ENCODE assay signal across 8 cellular contexts in genomic region chr22:38398181-38398608, GRCh38. TPM values are rescaled to one million over a fixed set of nuclear protein-coding genes. Genes with fewer than 3 reads are reported as not detected.
DNase-seq lines count a peak whose midpoint lies in the region; ATAC-seq and TF ChIP-seq lines count a peak whose summit lies in the region.
"Not testable (repeated sequence)": the region's sequence is repeated elsewhere in the genome, so short reads cannot be mapped to it uniquely, and the experiment has no call there.

No MANE protein-coding gene starts in this region.

- H4K20me1 ChIP-seq in fibroblast of lung (ENCODE audit: control insufficient read depth, extremely low read depth, insufficient read depth, low read length): not testable (repeated sequence)

- no CpG with 5 or more reads among the region's 48 CpGs for WGBS in mesendoderm (ENCODE audit: extremely low coverage, insufficient coverage, low lambda C conversion rate)

- not testable (repeated sequence) for H3K36me3 Mint-ChIP-seq in activated naive CD4-positive, alpha-beta T cell treated with anti-CD3 and anti-CD28 coated beads, Interleukin-2, amount 10 ng/mL, durations not matched to agents 7 days and 5 days

- ATAC-seq in GM21529 (IDR thresholded peaks at IDR 0.05; ENCODE audit: unreplicated experiment) (peak; percentile 30), RWPE2 (ENCODE audit: low read depth) (peak; percentile 71)

- H2BK120ac ChIP-seq in mesendoderm (ENCODE audit: low read depth, low read length): peak overlapping the region; percentile 95

- H3K4me2 ChIP-seq in fibroblast of lung (ENCODE audit: extremely low read depth, insufficient read depth, low read length); mesendoderm (ENCODE audit: low read length): not testable (repeated sequence)

- H3K9ac ChIP-seq in fibroblast of lung (ENCODE audit: insufficient read depth, low read length) (peak overlapping the region; percentile 53), mesendoderm (ENCODE audit: low read length) (peak overlapping the region; percentile 82)

- H3K4me1 Mint-ChIP-seq in activated naive CD4-positive, alpha-beta T cell treated with anti-CD3 and anti-CD28 coated beads, Interleukin-2, amount 10 ng/mL, durations not matched to agents 7 days and 5 days: peaks cover 46% of the 10 kb centered on the region

- H3K4me1 ChIP-seq in RWPE2 (ENCODE audit: insufficient read depth, poor library complexity, severe bottlenecking): peaks cover 17% of the 10 kb centered on the region
- H3K4me1 ChIP-seq in fibroblast of lung (ENCODE audit: control insufficient read depth, extremely low read depth, insufficient read depth, low read length); mesendoderm (ENCODE audit: control insufficient read depth, low read depth, low read length): not testable (repeated sequence)

- peaks cover 39% of the 10 kb centered on the region for H3K27me3 Mint-ChIP-seq in activated naive CD4-positive, alpha-beta T cell treated with anti-CD3 and anti-CD28 coated beads, Interleukin-2, amount 10 ng/mL, durations not matched to agents 7 days and 5 days

- H3K4ac ChIP-seq in mesendoderm (ENCODE audit: low read depth, low read length): peak overlapping the region; percentile 98

- peak overlapping the region; percentile 64 for H3K27ac ChIP-seq in RWPE2 (ENCODE audit: poor library complexity, severe bottlenecking)
- H3K27ac ChIP-seq in fibroblast of lung (ENCODE audit: insufficient read depth, low read length): not testable (repeated sequence)
- H3K27ac ChIP-seq in mesendoderm (ENCODE audit: low read depth, low read length): peak overlapping the region; percentile 97

- H3K23ac ChIP-seq in mesendoderm (ENCODE audit: low read length): not testable (repeated sequence)

- not testable (repeated sequence) for H2BK15ac ChIP-seq in mesendoderm (replicated peaks; ENCODE audit: low read depth)

- H2AK5ac ChIP-seq in mesendoderm (ENCODE audit: low read length): not testable (repeated sequence)

- H3K9me3 ChIP-seq in RWPE2 (ENCODE audit: severe bottlenecking); fibroblast of lung (ENCODE audit: control insufficient read depth, insufficient read depth, low read depth, low read length): not testable (repeated sequence)

- peak overlapping the region; percentile 82 for H3K4me3 ChIP-seq in RWPE2 (ENCODE audit: severe bottlenecking)
- peak overlapping the region; percentile 38 to 75 (median 74) for H3K4me3 ChIP-seq in fibroblast of lung (replicated peaks in 1 of 4; ENCODE audit: control extremely low read depth in 1 of 4, insufficient read depth in 1 of 4, low read depth in 3 of 4, low read length in 4 of 4)
- peak overlapping the region; percentile 55 for H3K4me3 ChIP-seq in mesendoderm (ENCODE audit: low read length)

- peak overlapping the region; percentile 100 for H3K18ac ChIP-seq in mesendoderm (ENCODE audit: low read length)

- H3K4me3 Mint-ChIP-seq in activated naive CD4-positive, alpha-beta T cell treated with anti-CD3 and anti-CD28 coated beads, Interleukin-2, amount 10 ng/mL, durations not matched to agents 7 days and 5 days: peak overlapping the region; percentile 83

- H3K9me3 Mint-ChIP-seq in activated naive CD4-positive, alpha-beta T cell treated with anti-CD3 and anti-CD28 coated beads, Interleukin-2, amount 10 ng/mL, durations not matched to agents 7 days and 5 days: not testable (repeated sequence)

- peak overlapping the region; percentile 95 for H4K8ac ChIP-seq in mesendoderm (ENCODE audit: low read depth, low read length)

- not testable (repeated sequence) for H3K79me2 ChIP-seq in fibroblast of lung (ENCODE audit: control insufficient read depth, insufficient read depth, low read length)
- H3K79me2 ChIP-seq in mesendoderm (ENCODE audit: control insufficient read depth, insufficient read depth, low read length): peaks cover 17% of the 10 kb centered on the region

- H4K5ac ChIP-seq in mesendoderm (ENCODE audit: low read length): not testable (repeated sequence)

- H3K27me3 ChIP-seq in RWPE2 (ENCODE audit: insufficient read depth, poor library complexity, severe bottlenecking); fibroblast of lung (ENCODE audit: control insufficient read depth, insufficient read depth, low read length); mesendoderm (ENCODE audit: insufficient read depth, low read length, poor library complexity): not testable (repeated sequence)

- DNase-seq in COLO668 (lab: John Stamatoyannopoulos, UW; ENCODE audit: unreplicated experiment): peak; percentile 73
- DNase-seq in HuH-7 (ENCODE audit: low spot score): peak; percentile 69
- not testable (repeated sequence) for DNase-seq in RWPE2 (ENCODE audit: low spot score)
- DNase-seq in activated naive CD4-positive, alpha-beta T cell treated with anti-CD3 and anti-CD28 coated beads, Interleukin-2, amount 10 ng/mL, durations not matched to agents 7 days and 5 days: peak; percentile 72
- DNase-seq in fibroblast of lung (ENCODE audit: low read depth in 2 of 2): peak; percentile 25 to 30
- DNase-seq in mesendoderm: peak; percentile 79
- DNase-seq in stimulated activated CD4-positive, alpha-beta T cell treated with anti-CD3 and anti-CD28 coated beads, TNF-alpha, amount 100 ng/mL, for 4 hours (ENCODE audit: low read depth in 3 of 3): peak in 2 of 3 experiments; percentile 21

- not testable (repeated sequence) for H3K79me1 ChIP-seq in mesendoderm (ENCODE audit: low read length)

- TF ChIP-seq CTCF in RWPE2 (IDR thresholded peaks at IDR 0.05; ENCODE audit: poor library complexity, severe bottlenecking); fibroblast of lung (conservative IDR thresholded peaks at IDR 0.05 in 1 of 2, IDR thresholded peaks at IDR 0.05 in 1 of 2; ENCODE audit: low read depth in 1 of 2, low read length in 2 of 2): not testable (repeated sequence)

- peak overlapping the region; percentile 82 for H3K56ac ChIP-seq in mesendoderm (ENCODE audit: low read length)

- not testable (repeated sequence) for H2BK5ac ChIP-seq in mesendoderm (ENCODE audit: low read length)

- not testable (repeated sequence) for H2AFZ ChIP-seq in fibroblast of lung (ENCODE audit: low read length)

- peak overlapping the region; percentile 58 for H3K27ac Mint-ChIP-seq in activated naive CD4-positive, alpha-beta T cell treated with anti-CD3 and anti-CD28 coated beads, Interleukin-2, amount 10 ng/mL, durations not matched to agents 7 days and 5 days

- CTCF ChIA-PET in activated naive CD4-positive, alpha-beta T cell treated with anti-CD3 and anti-CD28 coated beads, Interleukin-2, amount 10 ng/mL, durations not matched to agents 7 days and 5 days (lab: Charles Lee): interaction anchor here (0.6 kb wide), 1 partner anchor 284 kb away, joined by 3 read pairs; the partner anchor contains the start of gene TOMM22

- not testable (repeated sequence) for H3K36me3 ChIP-seq in RWPE2 (ENCODE audit: low read depth); fibroblast of lung (ENCODE audit: control insufficient read depth, insufficient read depth, low read length); mesendoderm (ENCODE audit: control insufficient read depth, insufficient read depth, low read length)

RNA-seq across cellular contexts. Expression of gene KCNJ4, which starts 56.8 kb away (rescaled TPM):
- not detected in 2 replicates for total RNA-seq in fibroblast of lung
- polyA plus RNA-seq in fibroblast of lung: not detected in 2 replicates
- polyA plus RNA-seq in fibroblast of lung (2012): not detected in 2 replicates
- polyA minus RNA-seq in fibroblast of lung (ENCODE audit: low replicate concordance): not detected in 2 replicates
- 0.14 TPM for polyA plus RNA-seq in mesendoderm (2013, experiment 1 of 2)
- 0.14 TPM for polyA plus RNA-seq in mesendoderm (2013, experiment 2 of 2)
